In genomic region chr9:91037511-91038482, GRCh38 we compare ENCODE assay signal across 8 cellular contexts.
A peak's percentile ranks its signal among the peaks of the same experiment; 100 is the strongest.
DNase-seq lines count a peak whose midpoint lies in the region; ATAC-seq, FAIRE-seq and TF ChIP-seq lines count a peak whose summit lies in the region.

No MANE protein-coding gene starts in this region.

- no peak for ATAC-seq in T-cell (replicated peaks in 1 of 4)
- ATAC-seq in GM21576 (IDR thresholded peaks at IDR 0.05; ENCODE audit: unreplicated experiment) = no peak
- no peak for ATAC-seq in HG03571 (IDR thresholded peaks at IDR 0.05; ENCODE audit: unreplicated experiment)

- BruUV-seq in Calu3 (replicated peaks; lab: Mats Ljungman, UMichigan) = no TSS peak

- H3K4me1 Mint-ChIP-seq in Calu3 (ENCODE audit: low read depth, unreplicated experiment) (peaks cover 32% of the 10 kb centered on the region), neural crest cell (peaks cover 19% of the 10 kb centered on the region), T-cell (peaks cover 9 to 12% (median 11%) of the 10 kb centered on the region in 3 donors)

- no peaks in the 10 kb centered on the region for H3K27me3 Mint-ChIP-seq in Calu3 (ENCODE audit: unreplicated experiment)
- H3K27me3 Mint-ChIP-seq in neural crest cell (ENCODE audit: low read depth) = no peaks in the 10 kb centered on the region
- H3K27me3 Mint-ChIP-seq in T-cell = peaks cover 27 to 28% of the 10 kb centered on the region in 2 donors

- FAIRE-seq in RCC 7860 (lab: Jason Lieb, UNC) = peak; percentile 77

- peak overlapping the region; percentile 40 for H3K4me3 Mint-ChIP-seq in Calu3 (ENCODE audit: low read depth, unreplicated experiment)
- no peak overlapping the region for H3K4me3 Mint-ChIP-seq in neural crest cell
- peak overlapping the region in 1 of 3 donors; percentile 51 for H3K4me3 Mint-ChIP-seq in T-cell

- POLR2A ChIA-PET in T-cell (lab: Charles Lee) = no interaction called here
- POLR2A ChIA-PET in GM10248 (lab: Yijun Ruan, JAX) = no interaction called here

- CTCF ChIA-PET in Calu3 (lab: Charles Lee) (interaction anchor here (0.6 to 1.7 kb wide), 5 partner anchors 34 to 395 kb away, joined by 3 to 4 read pairs (median 3); no protein-coding TSS in a partner anchor), T-cell (lab: Charles Lee) (interaction anchor here (0.8 to 1.2 kb wide), 4 partner anchors 14 to 689 kb away, joined by 3 read pairs; no protein-coding TSS in a partner anchor), GM10248 (lab: Yijun Ruan, JAX) (interaction anchor here (1.1 to 2.3 kb wide), 2 partner anchors 388 to 395 kb away, joined by 5 to 14 read pairs; no protein-coding TSS in a partner anchor)

- no peak for TF ChIP-seq CTCF in Calu3 (IDR thresholded peaks at IDR 0.05; ENCODE audit: unreplicated experiment)
- no peak for TF ChIP-seq CTCF in epithelial cell of esophagus (IDR thresholded peaks at IDR 0.05; ENCODE audit: insufficient read depth, low read depth, low read length, missing control alignments)
- TF ChIP-seq CTCF in neural crest cell (conservative IDR thresholded peaks at IDR 0.05) = no peak
- no peak for TF ChIP-seq CTCF in GM10248 (IDR thresholded peaks at IDR 0.05; ENCODE audit: control extremely low read depth, extremely low read depth, low read depth, missing control alignments)

- peak; percentile 58 for DNase-seq in Calu3
- DNase-seq in RCC 7860 (ENCODE audit: low spot score) = peak; percentile 81
- DNase-seq in epithelial cell of esophagus (ENCODE audit: low read depth) = peak; percentile 49
- DNase-seq in neural crest cell (ENCODE audit: low read depth, low spot score) = no peak
- DNase-seq in T-cell = no peak
- DNase-seq in GM10248 (ENCODE audit: extremely low spot score) = no peak

- no peaks in the 10 kb centered on the region for H3K9me3 Mint-ChIP-seq in Calu3 (ENCODE audit: low read depth, unreplicated experiment)
- no peaks in the 10 kb centered on the region for H3K9me3 Mint-ChIP-seq in neural crest cell
- no peaks in the 10 kb centered on the region for H3K9me3 Mint-ChIP-seq in T-cell

- peak overlapping the region; percentile 90 for H3K27ac Mint-ChIP-seq in Calu3 (ENCODE audit: unreplicated experiment)
- peak overlapping the region; percentile 91 for H3K27ac Mint-ChIP-seq in neural crest cell (ENCODE audit: unreplicated experiment)
- no peak overlapping the region for H3K27ac Mint-ChIP-seq in T-cell

- peaks cover 10% of the 10 kb centered on the region for H3K36me3 Mint-ChIP-seq in Calu3 (ENCODE audit: insufficient read depth, unreplicated experiment)
- H3K36me3 Mint-ChIP-seq in neural crest cell (ENCODE audit: low read depth) = no peaks in the 10 kb centered on the region
- H3K36me3 Mint-ChIP-seq in T-cell = no peaks in the 10 kb centered on the region

- no peak overlapping the region for H3K4me3 ChIP-seq in epithelial cell of esophagus (ENCODE audit: low read length)

- intact Hi-C loops in Calu3 (cut with micrococcal nuclease; ENCODE audit: unreplicated experiment) = loop anchor here (1.0 to 10.0 kb wide), 3 partner anchors 157 to 637 kb away; no protein-coding TSS in a partner anchor

Comparison
In these comparisons a context has a peak if more than half of its experiments do, and no peak if none do; other contexts are left out.
1. DNase-seq: peak in Calu3 (single experiment), RCC 7860 (single experiment) and epithelial cell of esophagus (single experiment); none in neural crest cell (single experiment), T-cell (0 of 34) and GM10248 (single experiment).
2. H3K27ac Mint-ChIP-seq: peak in Calu3 (single experiment) and neural crest cell (single experiment); none in T-cell (0 of 2).